8 cellular contexts compared by ENCODE assay signal in genomic region chr3:121834079-121834730, GRCh38. TPM values are rescaled to one million over a fixed set of nuclear protein-coding genes. Genes with fewer than 3 reads are reported as not detected.
A peak's percentile ranks its signal among the peaks of the same experiment; 100 is the strongest.
DNase-seq lines count a peak whose midpoint lies in the region; ATAC-seq and TF ChIP-seq lines count a peak whose summit lies in the region.

No MANE protein-coding gene starts in this region.

- no peaks in the 10 kb centered on the region for H3K27me3 Mint-ChIP-seq in activated T-cell treated with anti-CD3 and anti-CD28 coated beads, Interleukin-2, amount 50 U/mL, for 24 hours

- peak overlapping the region; percentile 95 for H3K27ac Mint-ChIP-seq in activated T-cell treated with anti-CD3 and anti-CD28 coated beads, Interleukin-2, amount 50 U/mL, for 24 hours

- H3K9me3 Mint-ChIP-seq in activated T-cell treated with anti-CD3 and anti-CD28 coated beads, Interleukin-2, amount 50 U/mL, for 24 hours = no peaks in the 10 kb centered on the region

- DNase-seq in activated T-cell treated with anti-CD3 and anti-CD28 coated beads, Interleukin-2, amount 50 U/mL, for 24 hours = no peak
- DNase-seq in activated T-cell treated with anti-CD3 and anti-CD28 coated beads, Interleukin-2, amount 50 U/mL, for 1 hour = no peak
- DNase-seq in NCI-H2227 (lab: John Stamatoyannopoulos, UW; ENCODE audit: unreplicated experiment) (peak; percentile 16), right lobe of liver (peak in 2 of 3 donors; percentile 27 to 42), tibial artery (no peak), H4 (ENCODE audit: low spot score) (no peak)
- peak; percentile 6 for DNase-seq in central memory CD4-positive, alpha-beta T cell

- peaks cover 0 to 12% (median 0%) of the 10 kb centered on the region in 4 donors for H3K4me1 ChIP-seq in right lobe of liver
- peaks cover 0 to 25% (median 14%) of the 10 kb centered on the region in 4 donors for H3K4me1 ChIP-seq in tibial artery

- H3K36me3 ChIP-seq in right lobe of liver (no peaks in the 10 kb centered on the region), tibial artery (peaks cover 0 to 5% (median 0%) of the 10 kb centered on the region in 3 donors)

- intact Hi-C loops in right lobe of liver (cut with DNase I) (no loop called here), tibial artery (cut with DNase I; ENCODE audit: low total_unique reads) (loop anchor here (5.0 kb wide), 1 partner anchor 287 kb away; the partner anchor contains the start of gene POLQ)

- no peaks in the 10 kb centered on the region for H3K9me3 ChIP-seq in right lobe of liver
- H3K9me3 ChIP-seq in tibial artery = no peaks in the 10 kb centered on the region

- H3K27me3 ChIP-seq in right lobe of liver (no peaks in the 10 kb centered on the region), tibial artery (no peaks in the 10 kb centered on the region)

- peak overlapping the region; percentile 33 to 78 (median 56) for H3K27ac ChIP-seq in right lobe of liver
- peak overlapping the region; percentile 85 to 86 for H3K27ac ChIP-seq in tibial artery

- TF ChIP-seq POLR2A in right lobe of liver (IDR thresholded peaks at IDR 0.05) = no peak

- peak overlapping the region; percentile 71 to 91 (median 87) for H3K4me3 ChIP-seq in right lobe of liver
- peak overlapping the region; percentile 72 to 85 for H3K4me3 ChIP-seq in tibial artery

- peaks cover 58% of the 10 kb centered on the region for H3K36me3 Mint-ChIP-seq in activated T-cell treated with anti-CD3 and anti-CD28 coated beads, Interleukin-2, amount 50 U/mL, for 24 hours (ENCODE audit: low read depth)

- 7% methylated on average over 18 of the region's 18 CpGs for WGBS in right lobe of liver (ENCODE audit: insufficient coverage, low coverage, low lambda C conversion rate, missing lambda C conversion rate)

- H3K4me3 Mint-ChIP-seq in activated T-cell treated with anti-CD3 and anti-CD28 coated beads, Interleukin-2, amount 50 U/mL, for 24 hours = peak overlapping the region; percentile 99

- peak in 2 of 4 donors; percentile 4 to 6 for ATAC-seq in right lobe of liver
- no peak for ATAC-seq in GM21619 (IDR thresholded peaks at IDR 0.05; ENCODE audit: unreplicated experiment)

- TF ChIP-seq CTCF in right lobe of liver (IDR thresholded peaks at IDR 0.05) (no peak), tibial artery (IDR thresholded peaks at IDR 0.05) (no peak)

- peaks cover 60% of the 10 kb centered on the region for H3K4me1 Mint-ChIP-seq in activated T-cell treated with anti-CD3 and anti-CD28 coated beads, Interleukin-2, amount 50 U/mL, for 24 hours (ENCODE audit: low read depth)

RNA-seq across cellular contexts. Expression of gene IQCB1, which starts 0.7 kb away (rescaled TPM):
- total RNA-seq in right lobe of liver = 1 to 10 TPM; 3.6 to 8.8 (median 5.4) TPM
- 14.3 and 15.8 TPM in 2 replicates for total RNA-seq in H4 (2014; rRNA removed; shearing (Covaris generic))

RNA-seq across cellular contexts. Expression of gene EAF2, which starts 0.8 kb away (rescaled TPM):
- 1 to 10 TPM; 1.4 to 3.0 (median 2.0) TPM for total RNA-seq in right lobe of liver
- 3.4 and 4.3 TPM in 2 replicates for total RNA-seq in H4 (2014; rRNA removed; shearing (Covaris generic))

RNA-seq across cellular contexts. Expression of gene SLC15A2, which starts 60.0 kb away (rescaled TPM):
- 1 to 10 TPM in 3 of 6 experiments, under 1 TPM in 3; 0.18 to 1.7 (median 0.97) TPM for total RNA-seq in right lobe of liver
- total RNA-seq in H4 (2014; rRNA removed; shearing (Covaris generic)) = 0.02 and 0.12 TPM in 2 replicates

Comparison
In these comparisons a context has a peak if more than half of its experiments do, and no peak if none do; other contexts are left out.
1. DNase-seq: peak in NCI-H2227 (single experiment), central memory CD4-positive, alpha-beta T cell (single experiment) and right lobe of liver (2 of 3); none in activated T-cell treated with anti-CD3 and anti-CD28 coated beads, Interleukin-2, amount 50 U/mL, for 24 hours (single experiment), activated T-cell treated with anti-CD3 and anti-CD28 coated beads, Interleukin-2, amount 50 U/mL, for 1 hour (single experiment), tibial artery (0 of 2) and H4 (single experiment).